ENCODE assay signal across 36 cellular contexts in genomic region chr2:26479971-26480750, GRCh38. TPM values are rescaled to one million over a fixed set of nuclear protein-coding genes. Genes with fewer than 3 reads are reported as not detected.
"Had no signal": no experiment of that assay in that cellular context is flagged by ENCODE, and none has a peak within 500 bp of the region (broad histone marks: within the 10 kb centered on the region; RNA-seq: fewer than 3 reads in every experiment).

No MANE protein-coding gene starts in this region.

- H3K36me3 ChIP-seq: cardiac muscle cell, MG63, SJCRH30, WERI-Rb-1 had no signal

- H3K27me3 ChIP-seq: cardiac muscle cell, MG63, SJCRH30 had no signal

- H3K9me3 ChIP-seq: MG63, SJCRH30 had no signal

- ATAC-seq: activated CD8-positive, alpha-beta memory T cell treated with anti-CD3 and anti-CD28 coated beads, Interleukin-2, amount 10 ng/mL, durations not matched to agents 7 days and 5 days; activated T-cell treated with anti-CD3 and anti-CD28 coated beads, Interleukin-2, amount 50 U/mL, for 72 hours; activated T-helper 17 cell treated with anti-CD3 and anti-CD28 coated beads, Interleukin-2, amount 50 U/mL, for 72 hours had no signal

- H3K27ac ChIP-seq: cardiac muscle cell, PC-9, RWPE1, SJCRH30, SK-N-MC had no signal

- H2AFZ ChIP-seq: PC-9 had no signal

- H3K4me3 ChIP-seq: cardiac muscle cell, MG63, PC-9, SJCRH30, SK-N-MC had no signal

- H3K4me2 ChIP-seq: PC-9 had no signal

- DNase-seq: activated CD4-positive, alpha-beta memory T cell treated with anti-CD3 and anti-CD28 coated beads, Interleukin-2, amount 10 ng/mL, durations not matched to agents 7 days and 5 days; activated CD4-positive, alpha-beta T cell treated with anti-CD3 and anti-CD28 coated beads for 1 hour; activated CD4-positive, alpha-beta T cell treated with anti-CD3 and anti-CD28 coated beads for 48 hours; activated CD4-positive, CD25-positive, alpha-beta regulatory T cell; activated CD8-positive, alpha-beta memory T cell treated with anti-CD3 and anti-CD28 coated beads for 24 hours; activated CD8-positive, alpha-beta memory T cell treated with anti-CD3 and anti-CD28 coated beads, Interleukin-2, amount 10 ng/mL, durations not matched to agents 7 days and 5 days; activated CD8-positive, alpha-beta memory T cell treated with anti-CD3 and anti-CD28 coated beads, Interleukin-2, amount 50 U/mL, for 48 hours; activated effector memory CD4-positive, alpha-beta T cell treated with anti-CD3 and anti-CD28 coated beads, Interleukin-2, amount 50 U/mL, for 16 hours; activated naive CD4-positive, alpha-beta T cell; activated naive CD4-positive, alpha-beta T cell treated with anti-CD3 and anti-CD28 coated beads, Interleukin-2, amount 50 U/mL, for 16 hours; activated naive CD8-positive, alpha-beta T cell treated with anti-CD3 and anti-CD28 coated beads for 36 hours; activated T-cell treated with anti-CD3 and anti-CD28 coated beads, Interleukin-2, amount 50 U/mL, for 72 hours; amniotic stem cell; aorta; Kasumi-1; KG1; MG63; NCI-H1048; NCI-H1105 treated with DMSO at 0.1 percent for 48 hours; NCI-H1436; NCI-H1694; NCI-H1930; NCI-H2081 treated with DMSO at 0.1 percent for 48 hours; NCI-H226; NCI-H446 treated with DMSO at 0.1 percent for 48 hours; NCI-H524; NCI-H69; PC-9; SHP77; SJCRH30; T1000; WERI-Rb-1 had no signal

RNA-seq across cellular contexts. Expression of gene OTOF, which starts 2.2 kb away (rescaled TPM):
- total RNA-seq: cardiac muscle cell, PC-9 had no signal
- polyA plus RNA-seq: aorta, cardiac muscle cell had no signal
